In genomic region chr1:35656148-35656862, GRCh38 we compare ENCODE assay signal across 12 cellular contexts.
"Had no signal": no experiment of that assay in that cellular context is flagged by ENCODE, and none has a peak within 500 bp of the region (broad histone marks: within the 10 kb centered on the region; RNA-seq: fewer than 3 reads in every experiment).

No MANE protein-coding gene starts in this region.

- H3K27ac Mint-ChIP-seq: activated naive CD8-positive, alpha-beta T cell treated with anti-CD3 and anti-CD28 coated beads, Interleukin-2, amount 10 ng/mL, durations not matched to agents 7 days and 5 days; nephron progenitor cell; stimulated activated naive CD8-positive, alpha-beta T cell treated with anti-CD3 and anti-CD28 coated beads, Interleukin-15, Interleukin-2, amounts not matched to agents 100 ng/mL and 50 ng/mL, for 24 hours; T-helper 17 cell had no signal

- H3K4me1 ChIP-seq: esophagus muscularis mucosa, gastrocnemius medialis, heart right ventricle, prostate gland had no signal

- ATAC-seq: gastrocnemius medialis, heart right ventricle, left ventricle myocardium superior, sciatic nerve, T-helper 17 cell had no signal

- H3K36me3 Mint-ChIP-seq: activated naive CD8-positive, alpha-beta T cell treated with anti-CD3 and anti-CD28 coated beads, Interleukin-2, amount 10 ng/mL, durations not matched to agents 7 days and 5 days had no signal

- H3K9me3 Mint-ChIP-seq: activated naive CD8-positive, alpha-beta T cell treated with anti-CD3 and anti-CD28 coated beads, Interleukin-2, amount 10 ng/mL, durations not matched to agents 7 days and 5 days; nephron progenitor cell; stimulated activated naive CD8-positive, alpha-beta T cell treated with anti-CD3 and anti-CD28 coated beads, Interleukin-15, Interleukin-2, amounts not matched to agents 100 ng/mL and 50 ng/mL, for 24 hours had no signal

- DNase-seq: activated CD4-positive, alpha-beta T cell treated with anti-CD3 and anti-CD28 coated beads, Interleukin-2, amount 50 U/mL, for 48 hours; activated CD4-positive, CD25-positive, alpha-beta regulatory T cell treated with anti-CD3 and anti-CD28 coated beads, Interleukin-2, amount 50 U/mL, for 72 hours; activated naive CD8-positive, alpha-beta T cell treated with anti-CD3 and anti-CD28 coated beads, Interleukin-2, amount 10 ng/mL, durations not matched to agents 7 days and 5 days; gastrocnemius medialis; heart right ventricle; left ventricle myocardium superior; nephron progenitor cell; T-helper 17 cell had no signal

- H3K4me1 Mint-ChIP-seq: activated naive CD8-positive, alpha-beta T cell treated with anti-CD3 and anti-CD28 coated beads, Interleukin-2, amount 10 ng/mL, durations not matched to agents 7 days and 5 days; nephron progenitor cell had no signal

- H3K27me3 ChIP-seq: esophagus muscularis mucosa, gastrocnemius medialis had no signal

- H3K9me3 ChIP-seq: esophagus muscularis mucosa, gastrocnemius medialis, heart right ventricle, prostate gland had no signal

- H3K4me3 Mint-ChIP-seq: activated naive CD8-positive, alpha-beta T cell treated with anti-CD3 and anti-CD28 coated beads, Interleukin-2, amount 10 ng/mL, durations not matched to agents 7 days and 5 days; nephron progenitor cell; stimulated activated naive CD8-positive, alpha-beta T cell treated with anti-CD3 and anti-CD28 coated beads, Interleukin-15, Interleukin-2, amounts not matched to agents 100 ng/mL and 50 ng/mL, for 24 hours; T-helper 17 cell had no signal

- H3K4me3 ChIP-seq: esophagus muscularis mucosa, gastrocnemius medialis, heart right ventricle, prostate gland had no signal

- H3K27ac ChIP-seq: esophagus muscularis mucosa, gastrocnemius medialis, heart right ventricle, prostate gland had no signal

- H3K36me3 ChIP-seq: esophagus muscularis mucosa, gastrocnemius medialis, heart right ventricle, prostate gland had no signal
